ENCODE assay signal across 2 cellular contexts in the genomic region with DNA sequence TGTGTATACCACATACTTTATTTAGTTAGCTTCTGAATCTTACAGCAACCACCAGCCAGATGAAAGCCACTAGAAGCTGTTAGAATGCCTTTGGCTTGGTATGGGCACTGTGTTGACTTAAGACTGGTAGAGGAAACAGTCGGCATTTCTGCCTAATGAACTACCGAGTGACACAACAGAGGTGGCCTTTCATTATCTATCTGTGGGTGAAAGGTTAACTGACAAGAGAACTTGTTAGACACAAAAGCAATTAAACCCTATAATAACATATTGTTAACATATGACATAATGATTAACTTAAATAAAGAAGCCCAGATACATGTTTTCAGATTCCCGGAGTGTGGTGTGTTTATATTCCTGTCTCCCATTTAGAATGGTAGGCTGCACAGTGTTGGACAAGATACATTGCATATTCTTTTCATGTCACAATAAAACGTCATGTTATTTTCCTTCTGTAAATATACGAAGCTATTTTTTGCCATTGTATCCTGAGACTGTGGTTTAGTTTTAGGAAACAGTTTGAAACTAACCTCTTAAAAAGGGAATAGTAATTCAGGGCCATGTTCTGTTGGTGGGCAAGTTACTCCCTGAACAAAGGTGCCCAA.
TF ChIP-seq lines count a peak whose summit lies in the region.

No MANE protein-coding gene starts in this region.

TF ChIP-seq in WTC11, 78 proteins besides CTCF, POLR2A, EP300 and RAD21 (continued from another document):
- no peak for TF ChIP-seq E2F4 (CRISPR knock-in tag; IDR thresholded peaks at IDR 0.05; ENCODE audit: borderline replicate concordance, low read depth)
- TF ChIP-seq PRDM15 (CRISPR knock-in tag; IDR thresholded peaks at IDR 0.05): no peak
- no peak for TF ChIP-seq GTF2I (CRISPR knock-in tag; conservative IDR thresholded peaks at IDR 0.05)
- no peak for TF ChIP-seq MYBL2 (CRISPR knock-in tag; IDR thresholded peaks at IDR 0.05)
- TF ChIP-seq, protein P1, sequence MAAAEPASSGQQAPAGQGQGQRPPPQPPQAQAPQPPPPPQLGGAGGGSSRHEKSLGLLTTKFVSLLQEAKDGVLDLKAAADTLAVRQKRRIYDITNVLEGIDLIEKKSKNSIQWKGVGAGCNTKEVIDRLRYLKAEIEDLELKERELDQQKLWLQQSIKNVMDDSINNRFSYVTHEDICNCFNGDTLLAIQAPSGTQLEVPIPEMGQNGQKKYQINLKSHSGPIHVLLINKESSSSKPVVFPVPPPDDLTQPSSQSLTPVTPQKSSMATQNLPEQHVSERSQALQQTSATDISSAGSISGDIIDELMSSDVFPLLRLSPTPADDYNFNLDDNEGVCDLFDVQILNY (CRISPR knock-in tag; IDR thresholded peaks at IDR 0.05): no peak
- no peak for TF ChIP-seq ZNF219 (CRISPR knock-in tag; IDR thresholded peaks at IDR 0.05; ENCODE audit: borderline replicate concordance)
- no peak for TF ChIP-seq CBFB (CRISPR knock-in tag; IDR thresholded peaks at IDR 0.05; ENCODE audit: low read depth)
- TF ChIP-seq, protein P2, sequence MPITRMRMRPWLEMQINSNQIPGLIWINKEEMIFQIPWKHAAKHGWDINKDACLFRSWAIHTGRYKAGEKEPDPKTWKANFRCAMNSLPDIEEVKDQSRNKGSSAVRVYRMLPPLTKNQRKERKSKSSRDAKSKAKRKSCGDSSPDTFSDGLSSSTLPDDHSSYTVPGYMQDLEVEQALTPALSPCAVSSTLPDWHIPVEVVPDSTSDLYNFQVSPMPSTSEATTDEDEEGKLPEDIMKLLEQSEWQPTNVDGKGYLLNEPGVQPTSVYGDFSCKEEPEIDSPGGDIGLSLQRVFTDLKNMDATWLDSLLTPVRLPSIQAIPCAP (CRISPR knock-in tag; IDR thresholded peaks at IDR 0.05): no peak
- TF ChIP-seq PREB (CRISPR knock-in tag; IDR thresholded peaks at IDR 0.05; ENCODE audit: borderline replicate concordance): no peak

TF ChIP-seq in GM23338, 12 proteins besides CTCF, POLR2A, EP300 and RAD21 (continued from another document):
- TF ChIP-seq ZNF462 (CRISPR knock-in tag; IDR thresholded peaks at IDR 0.05): no peak
- TF ChIP-seq STAT1 (IDR thresholded peaks at IDR 0.05; ENCODE audit: unreplicated experiment): no peak
- TF ChIP-seq REST (IDR thresholded peaks at IDR 0.05; ENCODE audit: unreplicated experiment): no peak
